Comparison of ENCODE assay signal across 11 cellular contexts in the genomic region with DNA sequence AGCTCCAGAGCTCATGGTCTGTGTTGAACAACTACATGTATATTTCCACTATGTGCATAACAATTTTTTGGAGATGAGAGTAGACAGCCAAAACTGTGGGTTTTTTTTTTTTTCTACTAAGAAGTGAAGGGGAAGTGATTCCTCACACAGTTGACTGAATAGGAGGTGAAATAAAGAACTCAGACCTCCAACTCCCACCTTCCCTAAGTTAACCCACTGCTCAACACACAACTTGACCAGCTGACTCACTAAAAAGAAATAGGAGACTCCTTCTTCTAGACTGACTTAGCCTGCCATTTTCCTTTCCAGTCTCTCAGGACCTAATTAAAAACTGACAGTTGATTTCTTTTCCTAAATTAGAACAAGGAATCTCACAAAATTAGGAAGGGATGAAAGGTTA. TPM values are rescaled to one million over a fixed set of nuclear protein-coding genes. Genes with fewer than 3 reads are reported as not detected.
DNase-seq lines count a peak whose midpoint lies in the region; ATAC-seq, FAIRE-seq and TF ChIP-seq lines count a peak whose summit lies in the region.
"Had no signal": no experiment of that assay in that cellular context is flagged by ENCODE, and none has a peak within 500 bp of the region (broad histone marks: within the 10 kb centered on the region; RNA-seq: fewer than 3 reads in every experiment).

No MANE protein-coding gene starts in this region.

- intact Hi-C loops in HepG2 (cut with micrococcal nuclease; ENCODE audit: unreplicated experiment) (loop anchor here (5.0 kb wide), 1 partner anchor 35 kb away; a partner anchor contains a TSS), right lobe of liver (cut with DNase I) (no loop called here)

- CTCF ChIA-PET in HepG2 (lab: Yijun Ruan, JAX; ENCODE audit: low intra/inter-chr PET ratio, low total read pairs) = no interaction called here

- no peaks in the 10 kb centered on the region for H3K9me3 Mint-ChIP-seq in type B pancreatic cell

- H3K27me3 ChIP-seq in HepG2 (ENCODE audit: control insufficient read depth in 1 of 2, insufficient read depth in 2 of 2, low read length in 2 of 2) (no peaks in the 10 kb centered on the region; a peak in 1 of 5 replicates), right lobe of liver (no peaks in the 10 kb centered on the region), SJSA1 (replicated peaks) (no peaks in the 10 kb centered on the region)

- H3K27ac Mint-ChIP-seq in type B pancreatic cell = no peak overlapping the region

- H2AFZ ChIP-seq in HepG2 (ENCODE audit: low read length) = no peak overlapping the region

- no peaks in the 10 kb centered on the region for H3K27me3 Mint-ChIP-seq in type B pancreatic cell

- H3K27ac ChIP-seq in HepG2 (ENCODE audit: extremely low read length, insufficient read depth, low read length) = peak overlapping the region; percentile 5
- no peak overlapping the region for H3K27ac ChIP-seq in right lobe of liver
- no peak overlapping the region for H3K27ac ChIP-seq in SJSA1

- H3K4me3 ChIP-seq in HepG2 (replicated peaks in 1 of 3; ENCODE audit: insufficient read depth in 1 of 3, low read depth in 2 of 3, low read length in 3 of 3) = peak overlapping the region in 2 of 3 experiments; percentile 81 to 89; a peak in 2 of 6 replicates
- H3K4me3 ChIP-seq in right lobe of liver = no peak overlapping the region
- H3K4me3 ChIP-seq in SJSA1 = peak overlapping the region; percentile 64; the same call in 1 of the 2 replicates
- H3K4me3 ChIP-seq in fibroblast of the aortic adventitia (ENCODE audit: low read depth, low read length) = peak overlapping the region; percentile 11

- no peaks in the 10 kb centered on the region; the same call in 1 of the 2 replicates for H3K9me3 ChIP-seq in HepG2 (ENCODE audit: low read length)
- no peaks in the 10 kb centered on the region for H3K9me3 ChIP-seq in right lobe of liver
- no peaks in the 10 kb centered on the region for H3K9me3 ChIP-seq in SJSA1 (replicated peaks)

- peak overlapping the region; percentile 40 for H3K4me3 Mint-ChIP-seq in type B pancreatic cell

- H3K36me3 Mint-ChIP-seq in type B pancreatic cell = peaks cover 31% of the 10 kb centered on the region

- no peaks in the 10 kb centered on the region for H4K20me1 ChIP-seq in HepG2 (ENCODE audit: insufficient read depth, low read length)

- POLR2A ChIA-PET in HepG2 (lab: Yijun Ruan, JAX) = no interaction called here

- H3K36me3 ChIP-seq in HepG2 (replicated peaks in 1 of 2; ENCODE audit: control insufficient read depth in 1 of 2, insufficient read depth in 2 of 2, low read length in 2 of 2) (peaks cover 9 to 32% of the 10 kb centered on the region in 2 experiments), right lobe of liver (peaks cover 0 to 30% (median 13%) of the 10 kb centered on the region in 4 donors), SJSA1 (peaks cover 36% of the 10 kb centered on the region)

- TF ChIP-seq RAD21 in HepG2 (CRISPR knock-in tag; IDR thresholded peaks at IDR 0.05) = no peak

- peaks cover 37% of the 10 kb centered on the region for H3K79me2 ChIP-seq in HepG2 (ENCODE audit: insufficient read depth, low read length)

- H3K4me1 Mint-ChIP-seq in type B pancreatic cell (ENCODE audit: unreplicated experiment) = peaks cover 4% of the 10 kb centered on the region

- DNase-seq in HepG2 (ENCODE audit: low spot score) = no peak
- DNase-seq in right lobe of liver = no peak
- DNase-seq in SJSA1 (ENCODE audit: low read depth in 1 of 2, low spot score in 2 of 2) = no peak
- DNase-seq in fibroblast of the aortic adventitia (ENCODE audit: low read depth) = no peak
- no peak for DNase-seq in type B pancreatic cell (ENCODE audit: extremely low spot score, unreplicated experiment)
- no peak for DNase-seq in H54 (ENCODE audit: insufficient read length, low spot score)
- DNase-seq in NCI-H1092 (lab: John Stamatoyannopoulos, UW) = no peak
- DNase-seq: activated CD4-positive, alpha-beta T cell treated with anti-CD3 and anti-CD28 coated beads, Interleukin-2, amount 50 U/mL, for 48 hours; kidney; NCI-H345 had no signal

- no peak for TF ChIP-seq POLR2A in HepG2 (IDR thresholded peaks at IDR 0.05; ENCODE audit: insufficient read depth in 1 of 2, low read depth in 2 of 2, low read length in 2 of 2)
- no peak for TF ChIP-seq POLR2A in right lobe of liver (IDR thresholded peaks at IDR 0.05)
- no peak for TF ChIP-seq POLR2A in H54 (IDR thresholded peaks at IDR 0.05; ENCODE audit: low read depth, low read length)

- in situ Hi-C loops in HepG2 (cut with HindIII; ENCODE audit: extremely low pct_ligation_motif_present, low pct_unique_long_range_greater_than_20kb) = loop anchor here (25.0 kb wide), 1 partner anchor 90 kb away; no protein-coding TSS in a partner anchor

- H3K4me1 ChIP-seq in HepG2 (ENCODE audit: insufficient read depth, low read length) = peaks cover 30% of the 10 kb centered on the region
- peaks cover 0 to 27% (median 9%) of the 10 kb centered on the region in 4 donors for H3K4me1 ChIP-seq in right lobe of liver
- peaks cover 8% of the 10 kb centered on the region for H3K4me1 ChIP-seq in SJSA1 (replicated peaks)

- no peak overlapping the region for H3K9ac ChIP-seq in HepG2 (ENCODE audit: insufficient read depth, low read depth, low read length)

- BruUV-seq in HepG2 (replicated peaks; lab: Mats Ljungman, UMichigan) = no TSS peak

- no peak for ATAC-seq in HepG2
- no peak for ATAC-seq in right lobe of liver
- no peak for ATAC-seq in HG02678 (IDR thresholded peaks at IDR 0.05; ENCODE audit: unreplicated experiment)

- FAIRE-seq in HepG2 (lab: Jason Lieb, UNC) (no peak), H54 (lab: Jason Lieb, UNC) (no peak)
- FAIRE-seq: kidney had no signal

- TF ChIP-seq CTCF in HepG2 (CRISPR knock-in tag; IDR thresholded peaks at IDR 0.05) (no peak), right lobe of liver (IDR thresholded peaks at IDR 0.05) (no peak), fibroblast of the aortic adventitia (IDR thresholded peaks at IDR 0.05; ENCODE audit: insufficient read depth, low read length) (no peak), type B pancreatic cell (conservative IDR thresholded peaks at IDR 0.05) (no peak)

- TF ChIP-seq EP300 in HepG2 (IDR thresholded peaks at IDR 0.05; ENCODE audit: low read depth in 2 of 2, low read length in 2 of 2) (no peak), HepG2 (CRISPR knock-in tag; IDR thresholded peaks at IDR 0.05; ENCODE audit: borderline replicate concordance) (no peak)

- peak overlapping the region; percentile 90 for H3K4me2 ChIP-seq in HepG2 (ENCODE audit: low read depth, low read length)

RNA-seq across cellular contexts. Expression of a gene that starts 1.7 kb away (rescaled TPM):
- total RNA-seq in HepG2 (2016; rRNA removed; fragmentation: Illumina TruSeq; extraction: Trizol) (68.5 and 127 TPM in 2 replicates), right lobe of liver (10 to 100 TPM; 45.5 to 82.2 (median 69.1) TPM), fibroblast of the aortic adventitia (ENCODE audit: low replicate concordance) (92.1 and 329 TPM in 2 replicates), type B pancreatic cell (ENCODE audit: low replicate concordance) (129 and 264 TPM in 2 replicates)
- total RNA-seq in HepG2 (2016; cell fraction: cytosol; rRNA removed; fragmentation: Illumina TruSeq; extraction: Trizol; ENCODE audit: low read depth) = 36.4 and 46.3 TPM in 2 replicates
- 82.3 and 126 TPM in 2 replicates for total RNA-seq in HepG2 (2016; cell fraction: insoluble cytoplasmic fraction; rRNA removed; fragmentation: Illumina TruSeq; extraction: Trizol)
- 62.4 and 64.9 TPM in 2 replicates for total RNA-seq in HepG2 (2016; cell fraction: membrane; rRNA removed; fragmentation: Illumina TruSeq; extraction: Trizol)
- 126 and 143 TPM in 2 replicates for total RNA-seq in HepG2 (2016; cell fraction: nucleus; rRNA removed; fragmentation: Illumina TruSeq; extraction: Trizol)
- 90.5 and 98.2 TPM in 2 replicates for polyA plus RNA-seq in HepG2 (2011; rRNA removed)
- polyA plus RNA-seq in HepG2 (2011; cell fraction: cytosol; rRNA removed) = 61.4 and 84.5 TPM in 2 replicates
- polyA plus RNA-seq in HepG2 (2011; cell fraction: nucleus; rRNA removed) = 91.0 and 114 TPM in 2 replicates
- 68.5 and 69.2 TPM in 2 replicates for polyA plus RNA-seq in HepG2 (2012)
- polyA plus RNA-seq in HepG2 (2016; cell fraction: cytosol; fragmentation: Illumina TruSeq; extraction: Trizol; ENCODE audit: low read depth) = 22.0 and 27.6 TPM in 2 replicates
- polyA plus RNA-seq in HepG2 (2016; cell fraction: insoluble cytoplasmic fraction; fragmentation: Illumina TruSeq; extraction: Trizol; ENCODE audit: low read depth) = 60.7 and 70.5 TPM in 2 replicates
- polyA plus RNA-seq in HepG2 (2016; cell fraction: membrane; fragmentation: Illumina TruSeq; extraction: Trizol; ENCODE audit: low read depth) = 40.1 and 44.7 TPM in 2 replicates
- 178 and 205 TPM in 2 replicates for polyA plus RNA-seq in HepG2 (2016; cell fraction: nucleus; fragmentation: Illumina TruSeq; extraction: Trizol; ENCODE audit: insufficient read depth, low read depth)
- 167 and 331 TPM in 2 replicates for polyA minus RNA-seq in HepG2 (2011; rRNA and poly(A)+ RNA removed; ENCODE audit: low replicate concordance)
- 67.1 and 75.4 TPM in 2 replicates for polyA minus RNA-seq in HepG2 (2011; cell fraction: cytosol; rRNA and poly(A)+ RNA removed)
- 64.4 and 78.3 TPM in 2 replicates for polyA minus RNA-seq in HepG2 (2011; cell fraction: nucleus; rRNA and poly(A)+ RNA removed)
- 157 and 162 TPM in 2 replicates for total RNA-seq in SJSA1 (2014; rRNA removed; shearing (Covaris generic))

RNA-seq across cellular contexts. Expression of a gene that starts 33.4 kb away (rescaled TPM):
- 9.4 and 12.5 TPM in 2 replicates for total RNA-seq in HepG2 (2016; rRNA removed; fragmentation: Illumina TruSeq; extraction: Trizol)
- total RNA-seq in HepG2 (2016; cell fraction: cytosol; rRNA removed; fragmentation: Illumina TruSeq; extraction: Trizol; ENCODE audit: low read depth) = 3.5 and 4.3 TPM in 2 replicates
- total RNA-seq in HepG2 (2016; cell fraction: insoluble cytoplasmic fraction; rRNA removed; fragmentation: Illumina TruSeq; extraction: Trizol) = 9.1 and 10.8 TPM in 2 replicates
- total RNA-seq in HepG2 (2016; cell fraction: membrane; rRNA removed; fragmentation: Illumina TruSeq; extraction: Trizol) = 15.0 and 16.0 TPM in 2 replicates
- 6.0 and 10.3 TPM in 2 replicates for total RNA-seq in HepG2 (2016; cell fraction: nucleus; rRNA removed; fragmentation: Illumina TruSeq; extraction: Trizol)
- polyA plus RNA-seq in HepG2 (2011; rRNA removed) = 35.0 and 36.6 TPM in 2 replicates
- 18.0 and 18.2 TPM in 2 replicates for polyA plus RNA-seq in HepG2 (2011; cell fraction: cytosol; rRNA removed)
- 92.3 and 99.0 TPM in 2 replicates for polyA plus RNA-seq in HepG2 (2011; cell fraction: nucleus; rRNA removed)
- 12.2 and 13.4 TPM in 2 replicates for polyA plus RNA-seq in HepG2 (2012)
- 2.5 and 3.8 TPM in 2 replicates for polyA plus RNA-seq in HepG2 (2016; cell fraction: cytosol; fragmentation: Illumina TruSeq; extraction: Trizol; ENCODE audit: low read depth)
- 7.7 and 13.3 TPM in 2 replicates for polyA plus RNA-seq in HepG2 (2016; cell fraction: insoluble cytoplasmic fraction; fragmentation: Illumina TruSeq; extraction: Trizol; ENCODE audit: low read depth)
- 10.0 and 11.8 TPM in 2 replicates for polyA plus RNA-seq in HepG2 (2016; cell fraction: membrane; fragmentation: Illumina TruSeq; extraction: Trizol; ENCODE audit: low read depth)
- 21.0 and 24.1 TPM in 2 replicates for polyA plus RNA-seq in HepG2 (2016; cell fraction: nucleus; fragmentation: Illumina TruSeq; extraction: Trizol; ENCODE audit: insufficient read depth, low read depth)
- 15.0 and 39.5 TPM in 2 replicates for polyA minus RNA-seq in HepG2 (2011; rRNA and poly(A)+ RNA removed; ENCODE audit: low replicate concordance)
- 12.2 and 13.7 TPM in 2 replicates for polyA minus RNA-seq in HepG2 (2011; cell fraction: cytosol; rRNA and poly(A)+ RNA removed)
- polyA minus RNA-seq in HepG2 (2011; cell fraction: nucleus; rRNA and poly(A)+ RNA removed) = 9.3 and 12.3 TPM in 2 replicates
- 10 to 100 TPM in 1 of 6 experiments, 1 to 10 TPM in 5; 3.3 to 15.0 (median 7.4) TPM for total RNA-seq in right lobe of liver
- 22.5 and 23.4 TPM in 2 replicates for total RNA-seq in SJSA1 (2014; rRNA removed; shearing (Covaris generic))
- total RNA-seq in fibroblast of the aortic adventitia (ENCODE audit: low replicate concordance) = 27.6 and 31.6 TPM in 2 replicates
- 80.8 and 107 TPM in 2 replicates for total RNA-seq in type B pancreatic cell (ENCODE audit: low replicate concordance)

RNA-seq across cellular contexts. Expression of a gene that starts 41.6 kb away (rescaled TPM):
- total RNA-seq in HepG2 (2016; rRNA removed; fragmentation: Illumina TruSeq; extraction: Trizol) = 1.2 and 1.6 TPM in 2 replicates
- 1.3 TPM in 1 of 2 replicates, not detected in the other for total RNA-seq in HepG2 (2016; cell fraction: cytosol; rRNA removed; fragmentation: Illumina TruSeq; extraction: Trizol; ENCODE audit: low read depth)
- 0.91 and 1.3 TPM in 2 replicates for total RNA-seq in HepG2 (2016; cell fraction: insoluble cytoplasmic fraction; rRNA removed; fragmentation: Illumina TruSeq; extraction: Trizol)
- 0.87 and 1.3 TPM in 2 replicates for total RNA-seq in HepG2 (2016; cell fraction: membrane; rRNA removed; fragmentation: Illumina TruSeq; extraction: Trizol)
- 1.4 and 1.8 TPM in 2 replicates for total RNA-seq in HepG2 (2016; cell fraction: nucleus; rRNA removed; fragmentation: Illumina TruSeq; extraction: Trizol)
- 0.51 and 1.7 TPM in 2 replicates for polyA plus RNA-seq in HepG2 (2011; rRNA removed)
- 0.52 and 0.58 TPM in 2 replicates for polyA plus RNA-seq in HepG2 (2011; cell fraction: cytosol; rRNA removed)
- polyA plus RNA-seq in HepG2 (2011; cell fraction: nucleus; rRNA removed) = 0.66 and 1.4 TPM in 2 replicates
- 0.49 and 0.91 TPM in 2 replicates for polyA plus RNA-seq in HepG2 (2012)
- 0.19 and 0.29 TPM in 2 replicates for polyA plus RNA-seq in HepG2 (2016; cell fraction: cytosol; fragmentation: Illumina TruSeq; extraction: Trizol; ENCODE audit: low read depth)
- 1.1 and 1.9 TPM in 2 replicates for polyA plus RNA-seq in HepG2 (2016; cell fraction: insoluble cytoplasmic fraction; fragmentation: Illumina TruSeq; extraction: Trizol; ENCODE audit: low read depth)
- 1.2 TPM in 2 replicates for polyA plus RNA-seq in HepG2 (2016; cell fraction: membrane; fragmentation: Illumina TruSeq; extraction: Trizol; ENCODE audit: low read depth)
- polyA plus RNA-seq in HepG2 (2016; cell fraction: nucleus; fragmentation: Illumina TruSeq; extraction: Trizol; ENCODE audit: insufficient read depth, low read depth) = 0.57 and 1.5 TPM in 2 replicates
- 0.56 and 1.6 TPM in 2 replicates for polyA minus RNA-seq in HepG2 (2011; rRNA and poly(A)+ RNA removed; ENCODE audit: low replicate concordance)
- polyA minus RNA-seq in HepG2 (2011; cell fraction: cytosol; rRNA and poly(A)+ RNA removed) = 0.69 TPM in 1 of 2 replicates, not detected in the other
- polyA minus RNA-seq in HepG2 (2011; cell fraction: nucleus; rRNA and poly(A)+ RNA removed) = 0.64 and 0.87 TPM in 2 replicates
- total RNA-seq in right lobe of liver = 1 to 10 TPM; 1.3 to 2.7 (median 1.6) TPM
- 0.13 TPM in 1 of 2 replicates, not detected in the other for total RNA-seq in SJSA1 (2014; rRNA removed; shearing (Covaris generic))
- total RNA-seq in fibroblast of the aortic adventitia (ENCODE audit: low replicate concordance) = 1.2 TPM in 1 of 2 replicates, not detected in the other
- total RNA-seq in type B pancreatic cell (ENCODE audit: low replicate concordance) = 1.6 and 4.4 TPM in 2 replicates

Comparison
In these comparisons a context has a peak if more than half of its experiments do, and no peak if none do; other contexts are left out.
1. H3K4me3 ChIP-seq: peak in HepG2 (2 of 3), SJSA1 (single experiment) and fibroblast of the aortic adventitia (single experiment); none in right lobe of liver (0 of 3).